Comparison of ENCODE assay signal across 17 cellular contexts in genomic region chr12:3747543-3747942, GRCh38. TPM values are rescaled to one million over a fixed set of nuclear protein-coding genes. Genes with fewer than 3 reads are reported as not detected.
DNase-seq lines count a peak whose midpoint lies in the region; ATAC-seq and TF ChIP-seq lines count a peak whose summit lies in the region.
"Had no signal": no experiment of that assay in that cellular context is flagged by ENCODE, and none has a peak within 500 bp of the region (broad histone marks: within the 10 kb centered on the region; RNA-seq: fewer than 3 reads in every experiment).

No MANE protein-coding gene starts in this region.

- H3K36me3 Mint-ChIP-seq in T-helper 17 cell (ENCODE audit: low read depth): peaks cover 6% of the 10 kb centered on the region

- peaks cover 64% of the 10 kb centered on the region for H3K4me1 Mint-ChIP-seq in T-helper 17 cell

- peak; percentile 69 for DNase-seq in activated effector memory CD4-positive, alpha-beta T cell treated with anti-CD3 and anti-CD28 coated beads, Interleukin-2, amount 50 U/mL, for 16 hours
- DNase-seq in activated effector memory CD4-positive, alpha-beta T cell treated with Interleukin-2 at 50 U/mL for 16 hours: no peak
- DNase-seq in T-helper 17 cell: peak in 2 of 3 donors; percentile 28 to 41
- peak; percentile 11 for DNase-seq in epithelial cell of esophagus (ENCODE audit: low read depth)
- peak; percentile 9 for DNase-seq in stimulated activated naive CD4-positive, alpha-beta T cell treated with Interleukin-2 at 50 U/mL for 16 hours (lab: John Stamatoyannopoulos, UW)
- no peak for DNase-seq in stimulated activated CD8-positive, alpha-beta memory T cell treated with anti-CD3 and anti-CD28 coated beads, Interleukin-4, amount 100 ng/mL, for 48 hours
- DNase-seq: activated naive CD4-positive, alpha-beta T cell treated with anti-CD3 and anti-CD28 coated beads, Interleukin-2, amount 10 ng/mL, durations not matched to agents 7 days and 5 days; gastrocnemius medialis; midbrain; MM.1S; NCI-H187; NCI-H446 treated with DMSO at 0.1 percent for 48 hours; stimulated activated naive CD8-positive, alpha-beta T cell treated with anti-CD3 and anti-CD28 coated beads, Interleukin-15, Interleukin-2, amounts not matched to agents 100 U/mL and 50 U/mL, for 24 hours had no signal

- H3K4me3 ChIP-seq in epithelial cell of esophagus (ENCODE audit: low read length): no peak overlapping the region
- H3K4me3 ChIP-seq: gastrocnemius medialis had no signal

- peak overlapping the region; percentile 100 for H3K27ac Mint-ChIP-seq in T-helper 17 cell

- H3K4me3 Mint-ChIP-seq in T-helper 17 cell: peak overlapping the region; percentile 69
- H3K4me3 Mint-ChIP-seq: activated naive CD4-positive, alpha-beta T cell treated with anti-CD3 and anti-CD28 coated beads, Interleukin-2, amount 10 ng/mL, durations not matched to agents 7 days and 5 days; IgD-negative memory B cell had no signal

- no peaks in the 10 kb centered on the region for H3K9me3 ChIP-seq in T-helper 17 cell (ENCODE audit: control insufficient read depth, low read length, poor library complexity, severe bottlenecking)
- H3K9me3 ChIP-seq: gastrocnemius medialis, neutrophil had no signal

- peak; percentile 66 for ATAC-seq in T-helper 17 cell
- no peak for ATAC-seq in HG03432 (IDR thresholded peaks at IDR 0.05; ENCODE audit: unreplicated experiment)
- no peak for ATAC-seq in GM18858 (IDR thresholded peaks at IDR 0.05; ENCODE audit: unreplicated experiment)
- ATAC-seq: gastrocnemius medialis; stimulated activated naive CD8-positive, alpha-beta T cell treated with anti-CD3 and anti-CD28 coated beads, Interleukin-15, Interleukin-2, amounts not matched to agents 100 U/mL and 50 U/mL, for 24 hours had no signal

- no peaks in the 10 kb centered on the region for H3K27me3 Mint-ChIP-seq in T-helper 17 cell
- H3K27me3 Mint-ChIP-seq: activated naive CD4-positive, alpha-beta T cell treated with anti-CD3 and anti-CD28 coated beads, Interleukin-2, amount 10 ng/mL, durations not matched to agents 7 days and 5 days; IgD-negative memory B cell had no signal

- no peak for TF ChIP-seq CTCF in epithelial cell of esophagus (IDR thresholded peaks at IDR 0.05; ENCODE audit: insufficient read depth, low read depth, low read length, missing control alignments)

RNA-seq across cellular contexts. Expression of gene CRACR2A, which starts 5.4 kb away (rescaled TPM):
- 10 to 100 TPM; 52.8 to 54.8 TPM for total RNA-seq in T-helper 17 cell

Comparison
In these comparisons a context has a peak if more than half of its experiments do, and no peak if none do; other contexts are left out.
1. DNase-seq: peak in activated effector memory CD4-positive, alpha-beta T cell treated with anti-CD3 and anti-CD28 coated beads, Interleukin-2, amount 50 U/mL, for 16 hours (single experiment), T-helper 17 cell (2 of 3), epithelial cell of esophagus (single experiment) and stimulated activated naive CD4-positive, alpha-beta T cell treated with Interleukin-2 at 50 U/mL for 16 hours (single experiment); none in activated effector memory CD4-positive, alpha-beta T cell treated with Interleukin-2 at 50 U/mL for 16 hours (single experiment) and stimulated activated CD8-positive, alpha-beta memory T cell treated with anti-CD3 and anti-CD28 coated beads, Interleukin-4, amount 100 ng/mL, for 48 hours (single experiment).